ENCODE assay signal across 8 cellular contexts in the genomic region with DNA sequence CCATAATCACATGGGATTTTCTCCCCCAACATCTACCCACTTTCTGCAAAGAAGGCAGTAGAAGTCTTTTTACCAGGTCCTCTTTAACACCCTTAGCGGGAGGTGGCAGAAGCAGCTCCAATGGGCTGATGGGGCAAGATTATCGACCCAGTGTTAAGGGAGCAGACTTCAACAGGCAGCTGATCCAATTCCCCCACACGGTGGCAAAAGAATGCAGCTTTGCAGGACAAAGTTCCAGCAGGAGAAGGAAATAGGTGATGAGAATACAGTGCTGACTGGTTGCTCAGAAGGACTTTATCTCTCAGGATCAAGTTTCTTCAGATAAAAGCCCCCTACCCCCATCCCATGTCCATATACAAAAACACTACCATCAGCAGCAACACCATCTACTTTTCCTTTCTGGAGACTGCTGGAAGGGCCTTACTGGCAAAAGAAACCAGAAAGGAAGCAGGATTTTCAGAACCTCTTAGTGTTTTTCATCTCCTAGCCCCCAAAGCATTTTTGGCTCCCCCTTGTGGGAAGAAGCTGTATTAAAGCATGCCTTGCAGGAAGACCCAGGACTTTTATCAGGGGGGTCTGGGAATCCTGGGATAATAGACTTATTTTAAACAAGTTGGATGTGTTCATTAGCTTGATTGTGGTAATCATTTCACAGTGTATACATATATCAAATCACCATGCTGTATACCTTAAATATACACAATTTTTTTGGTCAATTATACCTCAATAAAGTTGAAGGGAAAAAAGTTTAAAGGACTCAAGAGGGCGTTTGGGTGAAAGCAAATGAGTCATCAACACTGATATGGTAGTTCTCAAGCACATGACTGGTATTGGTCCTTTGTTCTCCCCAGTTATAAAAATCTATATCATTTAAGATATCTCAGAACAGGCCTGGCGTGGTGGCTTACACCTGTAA.
A peak's percentile ranks its signal among the peaks of the same experiment; 100 is the strongest.
DNase-seq lines count a peak whose midpoint lies in the region; ATAC-seq and TF ChIP-seq lines count a peak whose summit lies in the region.

No MANE protein-coding gene starts in this region.

- H4K20me1 ChIP-seq in smooth muscle cell (ENCODE audit: low read depth) = no peaks in the 10 kb centered on the region

- no peak overlapping the region for H3K27ac Mint-ChIP-seq in activated CD4-positive, alpha-beta T cell treated with anti-CD3 and anti-CD28 coated beads, Interleukin-2, amount 10 ng/mL, durations not matched to agents 24 days and 14 days

- TF ChIP-seq EP300 in Ishikawa (IDR thresholded peaks at IDR 0.05; ENCODE audit: borderline replicate concordance) (no peak), gastroesophageal sphincter (IDR thresholded peaks at IDR 0.05) (no peak)

- no peak overlapping the region for H3K4me3 Mint-ChIP-seq in activated CD4-positive, alpha-beta T cell treated with anti-CD3 and anti-CD28 coated beads, Interleukin-2, amount 10 ng/mL, durations not matched to agents 24 days and 14 days

- DNase-seq in NCI-H524 (lab: John Stamatoyannopoulos, UW) (peak; percentile 41 to 68), NCI-H524 treated with DMSO at 0.1 percent for 48 hours (lab: John Stamatoyannopoulos, UW) (no peak), smooth muscle cell (lab: John Stamatoyannopoulos, UW; ENCODE audit: unreplicated experiment) (no peak)
- DNase-seq in activated CD4-positive, alpha-beta T cell treated with anti-CD3 and anti-CD28 coated beads, Interleukin-2, amount 10 ng/mL, durations not matched to agents 24 days and 14 days = peak; percentile 71

- ATAC-seq in gastroesophageal sphincter (no peak), HG03565 (IDR thresholded peaks at IDR 0.05; ENCODE audit: unreplicated experiment) (no peak), HG03460 (IDR thresholded peaks at IDR 0.05; ENCODE audit: unreplicated experiment) (no peak)

- H3K36me3 Mint-ChIP-seq in activated CD4-positive, alpha-beta T cell treated with anti-CD3 and anti-CD28 coated beads, Interleukin-2, amount 10 ng/mL, durations not matched to agents 24 days and 14 days (ENCODE audit: low read depth) = no peaks in the 10 kb centered on the region

- H3K4me3 ChIP-seq in gastroesophageal sphincter (no peak overlapping the region), smooth muscle cell (no peak overlapping the region)

- intact Hi-C loops in activated CD4-positive, alpha-beta T cell treated with anti-CD3 and anti-CD28 coated beads, Interleukin-2, amount 10 ng/mL, durations not matched to agents 24 days and 14 days (cut with micrococcal nuclease) = no loop called here

- no peak for TF ChIP-seq POLR2A in gastroesophageal sphincter (IDR thresholded peaks at IDR 0.05)

- no peaks in the 10 kb centered on the region for H3K9me3 Mint-ChIP-seq in activated CD4-positive, alpha-beta T cell treated with anti-CD3 and anti-CD28 coated beads, Interleukin-2, amount 10 ng/mL, durations not matched to agents 24 days and 14 days

- H3K9ac ChIP-seq in smooth muscle cell (ENCODE audit: low read depth) = no peak overlapping the region

- TF ChIP-seq CTCF in gastroesophageal sphincter (IDR thresholded peaks at IDR 0.05) (peak in 3 of 4 experiments; percentile 15 to 64 (median 32)), smooth muscle cell (IDR thresholded peaks at IDR 0.05; ENCODE audit: borderline replicate concordance, insufficient read depth, poor library complexity, severe bottlenecking) (peak; percentile 54)

- 60 to 67% methylated on average over 1 to 5 of the region's 5 CpGs for WGBS in gastroesophageal sphincter (ENCODE audit: low coverage in 1 of 2), 2 donors
- whole genome bisulfite sequencing in smooth muscle cell (ENCODE audit: low lambda C conversion rate) = 58% methylated on average over 5 of the region's 5 CpGs

- no peaks in the 10 kb centered on the region for H3K27me3 Mint-ChIP-seq in activated CD4-positive, alpha-beta T cell treated with anti-CD3 and anti-CD28 coated beads, Interleukin-2, amount 10 ng/mL, durations not matched to agents 24 days and 14 days

- H3K79me2 ChIP-seq in smooth muscle cell (ENCODE audit: low read depth) = no peaks in the 10 kb centered on the region

- H3K9me3 ChIP-seq in gastroesophageal sphincter = no peaks in the 10 kb centered on the region
- H3K9me3 ChIP-seq in smooth muscle cell (replicated peaks; ENCODE audit: low read depth) = no peaks in the 10 kb centered on the region

- no peak overlapping the region for H3K4me2 ChIP-seq in smooth muscle cell

- no peak overlapping the region for H2AFZ ChIP-seq in smooth muscle cell (ENCODE audit: low read depth)

- no peaks in the 10 kb centered on the region for H3K27me3 ChIP-seq in gastroesophageal sphincter
- no peaks in the 10 kb centered on the region for H3K27me3 ChIP-seq in smooth muscle cell (ENCODE audit: low read depth)

- H3F3A ChIP-seq in smooth muscle cell (ENCODE audit: low read depth) = no peaks in the 10 kb centered on the region

- H3K27ac ChIP-seq in gastroesophageal sphincter (no peak overlapping the region), smooth muscle cell (ENCODE audit: low read depth) (no peak overlapping the region)

- no peaks in the 10 kb centered on the region for H3K4me1 Mint-ChIP-seq in activated CD4-positive, alpha-beta T cell treated with anti-CD3 and anti-CD28 coated beads, Interleukin-2, amount 10 ng/mL, durations not matched to agents 24 days and 14 days

- no peaks in the 10 kb centered on the region for H3K4me1 ChIP-seq in gastroesophageal sphincter
- H3K4me1 ChIP-seq in smooth muscle cell (ENCODE audit: low read depth) = no peaks in the 10 kb centered on the region

- H3K36me3 ChIP-seq in gastroesophageal sphincter (no peaks in the 10 kb centered on the region), smooth muscle cell (ENCODE audit: low read depth) (no peaks in the 10 kb centered on the region)

- peak; percentile 23; the same call in 1 of the 2 replicates for TF ChIP-seq RAD21 in Ishikawa (IDR thresholded peaks at IDR 0.05; ENCODE audit: low read depth)

TF ChIP-seq in Ishikawa, 13 proteins besides CTCF, POLR2A, EP300 and RAD21:
- no peak for TF ChIP-seq EGR1 (IDR thresholded peaks at IDR 0.05)

Comparison
In these comparisons a context has a peak if more than half of its experiments do, and no peak if none do; other contexts are left out.
1. DNase-seq: peak in NCI-H524 (2 of 2) and activated CD4-positive, alpha-beta T cell treated with anti-CD3 and anti-CD28 coated beads, Interleukin-2, amount 10 ng/mL, durations not matched to agents 24 days and 14 days (single experiment); none in NCI-H524 treated with DMSO at 0.1 percent for 48 hours (single experiment) and smooth muscle cell (single experiment).